In the genomic region with DNA sequence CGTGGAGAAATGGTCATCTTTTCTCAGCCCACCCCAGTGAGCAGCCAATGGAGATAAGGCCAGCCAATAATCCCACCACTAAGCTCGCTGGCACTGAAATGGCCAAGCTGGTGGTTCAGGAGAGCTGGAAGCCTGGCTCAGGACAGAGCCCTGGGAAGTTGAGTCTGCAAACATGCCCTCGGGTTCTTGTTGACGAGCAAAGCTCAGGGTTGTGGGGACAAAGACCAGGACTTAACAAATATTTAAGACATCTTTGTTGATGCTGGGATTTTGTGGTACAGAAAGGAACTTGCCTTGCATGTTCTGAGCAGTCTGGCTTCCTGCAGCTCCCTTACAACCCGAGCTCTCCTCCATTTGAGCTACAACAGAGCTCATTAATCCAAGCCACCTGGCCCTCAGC, we compare ENCODE assay signal across 21 cellular contexts.
"Had no signal": no experiment of that assay in that cellular context is flagged by ENCODE, and none has a peak within 500 bp of the region (broad histone marks: within the 10 kb centered on the region; RNA-seq: fewer than 3 reads in every experiment).

No MANE protein-coding gene starts in this region.

- H3K27ac ChIP-seq: colonic mucosa, esophagus muscularis mucosa, gastrocnemius medialis, lower lobe of right lung, ovary, psoas muscle, right atrium auricular region, upper lobe of right lung had no signal

- H3K36me3 ChIP-seq: colonic mucosa, ovary, right atrium auricular region, upper lobe of right lung had no signal

- H3K9me3 ChIP-seq: colonic mucosa, esophagus muscularis mucosa, gastrocnemius medialis, lower lobe of right lung, ovary, psoas muscle, right atrium auricular region, upper lobe of right lung had no signal

- H3K4me3 Mint-ChIP-seq: activated B cell treated with CpG ODN at 0.5 μM for 24 hours; activated CD4-positive, alpha-beta T cell treated with anti-CD3 and anti-CD28 coated beads for 36 hours; activated naive CD4-positive, alpha-beta T cell treated with anti-CD3 and anti-CD28 coated beads, Interleukin-2, amount 10 ng/mL, durations not matched to agents 7 days and 5 days; activated T-cell treated with anti-CD3 and anti-CD28 coated beads, Interleukin-2, amount 50 U/mL, for 72 hours; naive thymus-derived CD8-positive, alpha-beta T cell had no signal

- H3K4me3 ChIP-seq: colonic mucosa, esophagus muscularis mucosa, gastrocnemius medialis, lower lobe of right lung, ovary, psoas muscle, right atrium auricular region, upper lobe of right lung had no signal

- ATAC-seq: activated CD4-positive, alpha-beta T cell treated with anti-CD3 and anti-CD28 coated beads for 36 hours; activated T-cell treated with anti-CD3 and anti-CD28 coated beads, Interleukin-2, amount 50 U/mL, for 72 hours; gastrocnemius medialis; left colon; lower lobe of right lung; naive thymus-derived CD8-positive, alpha-beta T cell; psoas muscle; upper lobe of right lung had no signal

- H3K9me3 Mint-ChIP-seq: activated B cell treated with CpG ODN at 0.5 μM for 24 hours; activated naive CD4-positive, alpha-beta T cell treated with anti-CD3 and anti-CD28 coated beads, Interleukin-2, amount 10 ng/mL, durations not matched to agents 7 days and 5 days; activated T-cell treated with anti-CD3 and anti-CD28 coated beads, Interleukin-2, amount 50 U/mL, for 72 hours; naive thymus-derived CD8-positive, alpha-beta T cell had no signal

- H3K4me1 ChIP-seq: colonic mucosa had no signal

- H3K27me3 ChIP-seq: colonic mucosa, esophagus muscularis mucosa, gastrocnemius medialis, ovary, right atrium auricular region, upper lobe of right lung had no signal

- H3K27me3 Mint-ChIP-seq: activated B cell treated with CpG ODN at 0.5 μM for 24 hours; activated CD4-positive, alpha-beta T cell treated with anti-CD3 and anti-CD28 coated beads for 36 hours; naive thymus-derived CD8-positive, alpha-beta T cell had no signal

- DNase-seq: activated B cell treated with CpG ODN at 0.5 μM for 24 hours; activated CD4-positive, alpha-beta T cell treated with anti-CD3 and anti-CD28 coated beads for 36 hours; activated CD4-positive, alpha-beta T cell treated with anti-CD3 and anti-CD28 coated beads, Interleukin-2, amount 50 U/mL, for 4 hours; activated effector memory CD4-positive, alpha-beta T cell treated with Interleukin-2 at 50 U/mL for 16 hours; activated naive CD4-positive, alpha-beta T cell treated with anti-CD3 and anti-CD28 coated beads, Interleukin-2, amount 10 ng/mL, durations not matched to agents 7 days and 5 days; activated T-cell treated with anti-CD3 and anti-CD28 coated beads, Interleukin-2, amount 50 U/mL, for 72 hours; amygdala; colonic mucosa; gastrocnemius medialis; head of caudate nucleus; left colon; lower lobe of right lung; naive thymus-derived CD8-positive, alpha-beta T cell; ovary; psoas muscle; stimulated activated CD4-positive, alpha-beta T cell treated with anti-CD3 and anti-CD28 coated beads, Interleukin-4, amount 100 ng/mL, for 24 hours; stimulated activated naive CD4-positive, alpha-beta T cell treated with Interleukin-2 at 50 U/mL for 16 hours; T-helper 9 cell; upper lobe of right lung had no signal

- H3K27ac Mint-ChIP-seq: activated B cell treated with CpG ODN at 0.5 μM for 24 hours; activated CD4-positive, alpha-beta T cell treated with anti-CD3 and anti-CD28 coated beads for 36 hours; activated naive CD4-positive, alpha-beta T cell treated with anti-CD3 and anti-CD28 coated beads, Interleukin-2, amount 10 ng/mL, durations not matched to agents 7 days and 5 days; activated T-cell treated with anti-CD3 and anti-CD28 coated beads, Interleukin-2, amount 50 U/mL, for 72 hours; naive thymus-derived CD8-positive, alpha-beta T cell had no signal
